In genomic region chr2:55419514-55420243, GRCh38 we compare ENCODE assay signal across 8 cellular contexts. TPM values are rescaled to one million over a fixed set of nuclear protein-coding genes. Genes with fewer than 3 reads are reported as not detected.
DNase-seq lines count a peak whose midpoint lies in the region; ATAC-seq and TF ChIP-seq lines count a peak whose summit lies in the region.

Gene CCDC88A, minus strand, starts transcription at chr2:55419856. Its CDS starts 777 bp downstream, at chr2:55419079.

- H3K27me3 Mint-ChIP-seq in chondrocyte (ENCODE audit: low read depth) = no peaks in the 10 kb centered on the region

- peak within 1 kb of the TSS; percentile 91 for H3K27ac Mint-ChIP-seq in chondrocyte (ENCODE audit: unreplicated experiment)

- no peaks in the 10 kb centered on the region for H3K36me3 ChIP-seq in kidney epithelial cell (ENCODE audit: control insufficient read depth, insufficient read depth, low read length)

- peak; percentile 62 for TF ChIP-seq CTCF in chondrocyte (IDR thresholded peaks at IDR 0.05)
- no peak for TF ChIP-seq CTCF in kidney epithelial cell (IDR thresholded peaks at IDR 0.05; ENCODE audit: insufficient read depth, low read length, poor library complexity, severe bottlenecking)

- DNase-seq in AG20443 (ENCODE audit: low spot score) (peak; percentile 96), NCI-H446 treated with DMSO at 0.1 percent for 48 hours (lab: John Stamatoyannopoulos, UW) (peak; percentile 95), chondrocyte (ENCODE audit: low spot score) (peak; percentile 99), kidney epithelial cell (ENCODE audit: low read depth) (peak; percentile 51)
- DNase-seq in activated CD4-positive, CD25-positive, alpha-beta regulatory T cell treated with anti-CD3 and anti-CD28 coated beads, Interleukin-2, amount 50 U/mL, for 72 hours = peak; percentile 75
- peak; percentile 92 for DNase-seq in stimulated activated CD4-positive, alpha-beta T cell treated with anti-CD3 and anti-CD28 coated beads, Interleukin-15, amount 100 ng/mL, for 24 hours

- no peaks in the 10 kb centered on the region for H3K9me3 Mint-ChIP-seq in chondrocyte (ENCODE audit: low read depth)

- peaks cover 38% of the 10 kb centered on the region for H3K4me1 Mint-ChIP-seq in chondrocyte (ENCODE audit: low read depth)

- no peaks in the 10 kb centered on the region for H3K36me3 Mint-ChIP-seq in chondrocyte (ENCODE audit: low read depth)

- H3K4me3 ChIP-seq in kidney epithelial cell (ENCODE audit: low read depth, low read length) = peak within 1 kb of the TSS; percentile 97

- ATAC-seq in GM19043 (IDR thresholded peaks at IDR 0.05; ENCODE audit: low read depth, unreplicated experiment) (peak; percentile 70), HG03354 (IDR thresholded peaks at IDR 0.05; ENCODE audit: poor library complexity, severe bottlenecking, unreplicated experiment) (peak; percentile 80)

- H3K4me3 Mint-ChIP-seq in chondrocyte (ENCODE audit: unreplicated experiment) = peak within 1 kb of the TSS; percentile 87

- no peaks in the 10 kb centered on the region for H3K27me3 ChIP-seq in kidney epithelial cell (ENCODE audit: control insufficient read depth, insufficient read depth, low read length)

RNA-seq across cellular contexts. Expression of gene CCDC88A, which starts in this region (rescaled TPM):
- 52.1 to 64.1 TPM (median 54.7 TPM) in 3 replicates for total RNA-seq in chondrocyte
- total RNA-seq in kidney epithelial cell = 18.8 and 25.2 TPM in 2 replicates

Comparison
In these comparisons a context has a peak if more than half of its experiments do, and no peak if none do; other contexts are left out.
1. Peak in every context shown above with its lines: DNase-seq, ATAC-seq and H3K4me3 ChIP-seq.